In the genomic region with DNA sequence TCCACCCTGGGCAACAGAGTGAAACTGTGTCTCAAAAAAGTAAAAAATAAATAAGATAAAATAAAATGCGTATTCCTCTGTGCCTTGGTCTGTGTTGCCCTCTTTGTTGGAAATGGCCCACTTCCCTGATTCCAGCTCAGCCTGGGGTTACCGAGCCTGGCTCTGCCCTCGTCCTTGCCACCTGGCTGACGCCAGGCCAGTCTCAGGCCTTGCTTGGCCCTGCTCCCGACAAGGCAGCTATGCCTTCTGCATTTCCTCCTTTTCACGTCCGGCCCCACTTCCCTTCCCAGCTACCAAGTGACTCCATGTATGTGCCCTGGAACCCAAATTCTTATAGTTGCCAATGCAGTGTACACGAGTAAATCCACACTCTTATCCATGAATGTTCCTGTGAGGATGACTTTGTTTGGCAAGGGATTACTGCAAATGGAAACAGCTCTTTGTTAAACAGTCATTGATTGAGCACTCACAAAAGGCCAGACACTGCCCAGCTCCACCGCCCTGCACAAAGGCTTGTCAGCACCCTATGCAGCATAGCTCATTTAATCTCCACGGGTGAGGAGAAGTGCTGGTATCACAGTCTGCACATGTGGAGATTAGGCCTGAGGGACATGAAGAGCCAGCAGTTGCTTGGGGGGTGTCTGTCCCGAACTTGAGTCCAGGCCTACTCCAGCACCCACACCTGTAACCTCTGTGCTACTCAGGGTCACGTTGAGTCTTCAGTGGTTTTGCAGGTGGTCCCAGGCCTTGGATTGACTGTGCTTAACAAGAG, we compare ENCODE assay signal across 9 cellular contexts. TPM values are rescaled to one million over a fixed set of nuclear protein-coding genes. Genes with fewer than 3 reads are reported as not detected.
DNase-seq lines count a peak whose midpoint lies in the region; ATAC-seq and TF ChIP-seq lines count a peak whose summit lies in the region.
"Had no signal": no experiment of that assay in that cellular context is flagged by ENCODE, and none has a peak within 500 bp of the region (broad histone marks: within the 10 kb centered on the region; RNA-seq: fewer than 3 reads in every experiment).

No MANE protein-coding gene starts in this region.

- H3K36me3 ChIP-seq in SK-N-MC (ENCODE audit: insufficient read depth, low read length) = no peaks in the 10 kb centered on the region
- H3K36me3 ChIP-seq: brain microvascular endothelial cell had no signal

- ATAC-seq in right cardiac atrium (peak; percentile 32 to 59), natural killer cell (no peak)

- peaks cover 14% of the 10 kb centered on the region for H3K4me1 ChIP-seq in right cardiac atrium (ENCODE audit: control insufficient read depth, insufficient read depth, low read length)

- H3K27ac ChIP-seq in SK-N-MC = peak overlapping the region; percentile 35; the same call in 1 of the 2 replicates
- H3K27ac ChIP-seq in right cardiac atrium (ENCODE audit: low read length) = peak overlapping the region; percentile 93
- H3K27ac ChIP-seq: brain microvascular endothelial cell had no signal

- DNase-seq in DMS153 (lab: John Stamatoyannopoulos, UW) = peak; percentile 57
- no peak for DNase-seq in SK-N-MC (ENCODE audit: low read depth, low spot score)
- DNase-seq in right cardiac atrium = peak in 1 of 3 donors; percentile 66
- DNase-seq in progenitor cell of endocrine pancreas (ENCODE audit: low spot score, unreplicated experiment) = no peak
- DNase-seq in NCI-H2107 (lab: John Stamatoyannopoulos, UW) = no peak
- DNase-seq in natural killer cell = no peak
- DNase-seq in T-helper 2 cell treated with Interferon-gamma antibody and Interleukin-4, amounts not matched to agents 5 μg/mL and 100 μg/mL, for 36 hours (ENCODE audit: low spot score) = no peak
- DNase-seq in SIG-M5 (lab: John Stamatoyannopoulos, UW) = no peak

- H3K36me3 Mint-ChIP-seq in progenitor cell of endocrine pancreas (ENCODE audit: insufficient read depth) (no peaks in the 10 kb centered on the region), natural killer cell (no peaks in the 10 kb centered on the region)
- no peaks in the 10 kb centered on the region for H3K36me3 Mint-ChIP-seq in T-helper 2 cell treated with Interferon-gamma antibody and Interleukin-4, amounts not matched to agents 5 μg/mL and 100 μg/mL, for 36 hours (ENCODE audit: low read depth)

- H3K9ac ChIP-seq in SK-N-MC (ENCODE audit: insufficient read length) = peak overlapping the region; percentile 35

- peak overlapping the region; percentile 50 for H3K27ac Mint-ChIP-seq in progenitor cell of endocrine pancreas
- peak overlapping the region in 1 of 2 donors; percentile 83 for H3K27ac Mint-ChIP-seq in natural killer cell
- no peak overlapping the region for H3K27ac Mint-ChIP-seq in T-helper 2 cell treated with Interferon-gamma antibody and Interleukin-4, amounts not matched to agents 5 μg/mL and 100 μg/mL, for 36 hours

- H3K9me3 Mint-ChIP-seq in progenitor cell of endocrine pancreas (ENCODE audit: low read depth) (no peaks in the 10 kb centered on the region), natural killer cell (no peaks in the 10 kb centered on the region)
- H3K9me3 Mint-ChIP-seq in T-helper 2 cell treated with Interferon-gamma antibody and Interleukin-4, amounts not matched to agents 5 μg/mL and 100 μg/mL, for 36 hours = no peaks in the 10 kb centered on the region

- peaks cover 33% of the 10 kb centered on the region for H3K4me1 Mint-ChIP-seq in progenitor cell of endocrine pancreas (ENCODE audit: low read depth)
- peaks cover 13 to 17% of the 10 kb centered on the region in 2 donors for H3K4me1 Mint-ChIP-seq in natural killer cell
- no peaks in the 10 kb centered on the region for H3K4me1 Mint-ChIP-seq in T-helper 2 cell treated with Interferon-gamma antibody and Interleukin-4, amounts not matched to agents 5 μg/mL and 100 μg/mL, for 36 hours (ENCODE audit: low read depth)

- 34% methylated on average over 12 of the region's 12 CpGs for whole genome bisulfite sequencing in right cardiac atrium

- no peaks in the 10 kb centered on the region for H3K9me3 ChIP-seq in SK-N-MC (ENCODE audit: low read depth, low read length)
- H3K9me3 ChIP-seq in right cardiac atrium (ENCODE audit: control insufficient read depth, low read length) = no peaks in the 10 kb centered on the region

- intact Hi-C loops in right cardiac atrium (cut with DNase I) = no loop called here
- intact Hi-C loops in natural killer cell (cut with micrococcal nuclease) = no loop called here

- H3K27me3 Mint-ChIP-seq in progenitor cell of endocrine pancreas = peaks cover 3% of the 10 kb centered on the region
- no peaks in the 10 kb centered on the region for H3K27me3 Mint-ChIP-seq in natural killer cell (ENCODE audit: low read depth in 2 of 2)
- H3K27me3 Mint-ChIP-seq in T-helper 2 cell treated with Interferon-gamma antibody and Interleukin-4, amounts not matched to agents 5 μg/mL and 100 μg/mL, for 36 hours (ENCODE audit: low read depth) = peaks cover 3% of the 10 kb centered on the region

- H3K4me3 ChIP-seq in SK-N-MC = peak overlapping the region; percentile 72
- no peak overlapping the region for H3K4me3 ChIP-seq in right cardiac atrium (ENCODE audit: low read length)

- TF ChIP-seq CTCF in progenitor cell of endocrine pancreas (IDR thresholded peaks at IDR 0.05; ENCODE audit: unreplicated experiment) (no peak), natural killer cell (IDR thresholded peaks at IDR 0.05) (no peak)

- H3K27me3 ChIP-seq in right cardiac atrium (ENCODE audit: control insufficient read depth, insufficient read depth) = no peaks in the 10 kb centered on the region
- H3K27me3 ChIP-seq: brain microvascular endothelial cell had no signal

- H3K4me3 Mint-ChIP-seq in progenitor cell of endocrine pancreas (ENCODE audit: low read depth) (no peak overlapping the region), natural killer cell (no peak overlapping the region)
- no peak overlapping the region for H3K4me3 Mint-ChIP-seq in T-helper 2 cell treated with Interferon-gamma antibody and Interleukin-4, amounts not matched to agents 5 μg/mL and 100 μg/mL, for 36 hours

RNA-seq across cellular contexts. Expression of a gene that starts 25.1 kb away (rescaled TPM):
- total RNA-seq in right cardiac atrium (1 to 10 TPM; 1.1 to 9.7 (median 5.4) TPM), progenitor cell of endocrine pancreas (9.5 and 12.7 TPM in 2 replicates), natural killer cell (not detected)
- 6.9 TPM for polyA plus RNA-seq in right cardiac atrium

Comparison
In these comparisons a context has a peak if more than half of its experiments do, and no peak if none do; other contexts are left out.
1. ATAC-seq: peak in right cardiac atrium (2 of 2); none in natural killer cell (0 of 3).